Comparison of ENCODE assay signal across 9 cellular contexts in genomic region chr22:23591203-23591791, GRCh38. TPM values are rescaled to one million over a fixed set of nuclear protein-coding genes. Genes with fewer than 3 reads are reported as not detected.
DNase-seq lines count a peak whose midpoint lies in the region; ATAC-seq, FAIRE-seq and TF ChIP-seq lines count a peak whose summit lies in the region.
"Had no signal": no experiment of that assay in that cellular context is flagged by ENCODE, and none has a peak within 500 bp of the region (broad histone marks: within the 10 kb centered on the region; RNA-seq: fewer than 3 reads in every experiment).

No MANE protein-coding gene starts in this region.

- H3K4me1 ChIP-seq in DND-41 (ENCODE audit: insufficient read depth, low read length) (peaks cover 41% of the 10 kb centered on the region), astrocyte (ENCODE audit: insufficient read depth, low read length) (no peaks in the 10 kb centered on the region)

- 0 out of 2 replicates have a peak overlapping the region, but pooled peaks have one; percentile 3 for H3K9ac ChIP-seq in DND-41 (ENCODE audit: low read depth, low read length)
- no peak overlapping the region for H3K9ac ChIP-seq in astrocyte (ENCODE audit: low read length)

- no peaks in the 10 kb centered on the region for H3K9me3 ChIP-seq in DND-41 (ENCODE audit: insufficient read depth, low read length, severe bottlenecking)
- H3K9me3 ChIP-seq in T-helper 17 cell (ENCODE audit: control insufficient read depth, low read length, poor library complexity, severe bottlenecking), result no peaks in the 10 kb centered on the region
- H3K9me3 ChIP-seq in astrocyte (ENCODE audit: insufficient read depth, low read depth, low read length), result no peaks in the 10 kb centered on the region

- H3K4me3 ChIP-seq in DND-41 (ENCODE audit: low read depth in 1 of 2, low read length in 2 of 2), result no peak overlapping the region
- no peak overlapping the region for H3K4me3 ChIP-seq in LNCaP clone FGC (ENCODE audit: low read depth, low read length)
- no peak overlapping the region for H3K4me3 ChIP-seq in astrocyte (ENCODE audit: insufficient read depth, low read depth, low read length)

- no peaks in the 10 kb centered on the region for H3K36me3 ChIP-seq in DND-41 (ENCODE audit: insufficient read depth, low read length)
- H3K36me3 ChIP-seq in astrocyte (ENCODE audit: insufficient read depth, low read length), result no peaks in the 10 kb centered on the region

- TF ChIP-seq CTCF in DND-41 (IDR thresholded peaks at IDR 0.05; ENCODE audit: borderline replicate concordance, extremely low read depth, low read length, poor library complexity, severe bottlenecking) (peak; percentile 99), LNCaP clone FGC (IDR thresholded peaks at IDR 0.05; ENCODE audit: control insufficient read depth, extremely low read depth, insufficient read depth) (peak; percentile 84), astrocyte (IDR thresholded peaks at IDR 0.05; ENCODE audit: insufficient read depth, low read depth, low read length) (peak; percentile 83)

- H3K4me2 ChIP-seq in DND-41 (ENCODE audit: insufficient read depth, low read length) (no peak overlapping the region), astrocyte (ENCODE audit: low read length) (no peak overlapping the region)

- no peaks in the 10 kb centered on the region for H3K9me3 Mint-ChIP-seq in astrocyte (ENCODE audit: unreplicated experiment)

- H3K36me3 Mint-ChIP-seq in T-helper 17 cell (ENCODE audit: low read depth), result peaks cover 4% of the 10 kb centered on the region
- no peaks in the 10 kb centered on the region for H3K36me3 Mint-ChIP-seq in astrocyte (ENCODE audit: low read depth, unreplicated experiment)

- ATAC-seq in DND-41 (ENCODE audit: insufficient read depth, low read depth), result peak; percentile 90
- ATAC-seq in T-helper 17 cell, result peak; percentile 55
- ATAC-seq in HG03442 (IDR thresholded peaks at IDR 0.05; ENCODE audit: unreplicated experiment), result no peak

- H4K20me1 ChIP-seq in DND-41 (ENCODE audit: insufficient read depth, low read length), result no peaks in the 10 kb centered on the region
- H4K20me1 ChIP-seq in astrocyte (ENCODE audit: insufficient read depth, low read length), result no peaks in the 10 kb centered on the region

- H3K27me3 Mint-ChIP-seq in T-helper 17 cell, result peaks cover 14% of the 10 kb centered on the region
- H3K27me3 Mint-ChIP-seq in astrocyte (ENCODE audit: low read depth, unreplicated experiment), result peaks cover 23% of the 10 kb centered on the region

- H2AFZ ChIP-seq in DND-41 (ENCODE audit: low read depth, low read length), result 0 out of 2 replicates have a peak overlapping the region, but pooled peaks have one; percentile 47
- no peak overlapping the region for H2AFZ ChIP-seq in astrocyte (ENCODE audit: low read depth, low read length)

- no peaks in the 10 kb centered on the region for H3K79me2 ChIP-seq in DND-41 (ENCODE audit: insufficient read depth, low read length)
- no peaks in the 10 kb centered on the region for H3K79me2 ChIP-seq in astrocyte (ENCODE audit: insufficient read depth, low read length)

- H3K27ac ChIP-seq in DND-41 (ENCODE audit: low read length) (peak overlapping the region; percentile 20; the same call in 1 of the 2 replicates), astrocyte (ENCODE audit: low read depth, low read length) (no peak overlapping the region)

- no peak for FAIRE-seq in astrocyte (lab: Jason Lieb, UNC)

- H3K4me3 Mint-ChIP-seq in T-helper 17 cell, result no peak overlapping the region
- H3K4me3 Mint-ChIP-seq in astrocyte (ENCODE audit: unreplicated experiment), result no peak overlapping the region

- H3K4me1 Mint-ChIP-seq in T-helper 17 cell (peaks cover 2% of the 10 kb centered on the region), astrocyte (ENCODE audit: low read depth, unreplicated experiment) (peaks cover 2% of the 10 kb centered on the region)

- DNase-seq in DND-41 (peak; percentile 86), LNCaP clone FGC (ENCODE audit: low read depth) (peak; percentile 25), T-helper 17 cell (peak; percentile 18 to 33 (median 28)), astrocyte (ENCODE audit: low read depth) (peak; percentile 25), iPS DF 19.7 (ENCODE audit: low read depth, low spot score) (peak; percentile 48), smooth muscle cell of the brain vasculature (ENCODE audit: low read depth, low spot score) (peak; percentile 12), NCI-H226 (no peak)

- H3K27me3 ChIP-seq in DND-41 (ENCODE audit: insufficient read depth, low read length, poor library complexity) (no peaks in the 10 kb centered on the region), astrocyte (ENCODE audit: insufficient read depth, low read length) (peaks cover 3% of the 10 kb centered on the region)

- H3K27ac Mint-ChIP-seq in T-helper 17 cell, result no peak overlapping the region
- no peak overlapping the region for H3K27ac Mint-ChIP-seq in astrocyte (ENCODE audit: unreplicated experiment)

RNA-seq across cellular contexts. Expression of gene IGLL1, which starts 11.2 kb away (rescaled TPM):
- total RNA-seq in T-helper 17 cell (not detected), astrocyte (not detected in 2 replicates)
- total RNA-seq: activated CD8-positive, alpha-beta memory T cell treated with anti-CD3 and anti-CD28 coated beads for 36 hours had no signal

RNA-seq across cellular contexts. Expression of gene DRICH1, which starts 40.8 kb away (rescaled TPM):
- total RNA-seq in T-helper 17 cell (1 to 10 TPM in 1 of 2 donors, under 1 TPM in 1; 0.42 to 2.5 TPM), astrocyte (not detected in 2 replicates)
